ENCODE assay signal across 8 cellular contexts in the genomic region with DNA sequence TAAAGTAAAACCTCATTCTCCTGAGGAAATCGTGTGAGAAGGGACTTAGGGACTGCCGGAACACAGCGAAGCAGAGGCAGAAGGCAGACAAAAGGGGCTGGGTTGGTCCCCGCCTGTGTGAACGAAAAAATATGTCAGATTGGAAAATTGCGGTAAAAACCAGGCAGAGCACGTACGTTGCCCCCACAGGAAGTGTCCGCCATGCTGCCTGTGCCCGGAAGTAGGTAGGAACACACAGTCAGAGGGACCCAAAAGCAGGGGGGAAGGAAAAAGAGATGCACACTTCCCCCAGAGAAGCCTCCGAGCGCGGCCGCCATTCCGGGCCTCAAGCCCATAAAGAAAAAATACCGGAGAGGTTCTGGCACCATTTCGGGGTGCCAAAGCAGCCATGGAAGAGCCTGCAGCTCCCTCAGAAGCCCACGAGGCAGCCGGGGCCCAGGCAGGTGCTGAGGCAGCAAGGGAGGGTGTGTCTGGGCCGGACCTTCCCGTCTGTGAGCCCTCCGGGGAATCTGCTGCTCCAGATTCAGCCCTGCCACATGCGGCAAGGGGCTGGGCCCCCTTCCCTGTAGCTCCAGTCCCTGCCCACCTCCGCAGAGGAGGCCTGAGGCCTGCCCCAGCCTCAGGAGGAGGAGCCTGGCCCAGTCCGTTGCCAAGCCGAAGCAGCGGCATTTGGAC. TPM values are rescaled to one million over a fixed set of nuclear protein-coding genes. Genes with fewer than 3 reads are reported as not detected.
DNase-seq lines count a peak whose midpoint lies in the region; ATAC-seq and TF ChIP-seq lines count a peak whose summit lies in the region.

A gene (plus strand): TSS at position 280 of the 675 bp plus-strand sequence. CDS start 109 bp downstream, at position 389.

- CTCF ChIA-PET in GM10248 (lab: Yijun Ruan, JAX): no interaction called here

- POLR2A ChIA-PET in GM10248 (lab: Yijun Ruan, JAX): no interaction called here

- no peak within 1 kb of the TSS for H2AFZ ChIP-seq in hepatocyte

- 90% methylated on average over 27 of the region's 27 CpGs for WGBS in hepatocyte (ENCODE audit: low lambda C conversion rate, missing lambda C conversion rate)

- H3K36me3 ChIP-seq in hepatocyte (replicated peaks; ENCODE audit: insufficient read depth, low read depth): no peaks in the 10 kb centered on the region

- H3K27ac ChIP-seq in hepatocyte: no peak within 1 kb of the TSS

- no peaks in the 10 kb centered on the region for H3K4me1 ChIP-seq in hepatocyte (ENCODE audit: insufficient read depth)

- no peak within 1 kb of the TSS for H3K4me2 ChIP-seq in hepatocyte

- peaks cover 5% of the 10 kb centered on the region for H3K9me3 ChIP-seq in iPS-18c (ENCODE audit: control insufficient read depth, insufficient read depth, low read length)
- H3K9me3 ChIP-seq in hepatocyte (ENCODE audit: low read depth): no peaks in the 10 kb centered on the region

- H3K9me2 ChIP-seq in hepatocyte (replicated peaks; ENCODE audit: insufficient read depth): no peaks in the 10 kb centered on the region

- H4K20me1 ChIP-seq in hepatocyte (ENCODE audit: insufficient read depth, poor library complexity, severe bottlenecking): no peaks in the 10 kb centered on the region

- DNase-seq in NCI-H82 (lab: John Stamatoyannopoulos, UW) (peak; percentile 94), hepatocyte (ENCODE audit: low spot score) (no peak), AML-193 (lab: John Stamatoyannopoulos, UW) (no peak), GM10248 (ENCODE audit: extremely low spot score) (no peak)
- DNase-seq in activated effector memory CD4-positive, alpha-beta T cell treated with anti-CD3 and anti-CD28 coated beads, Interleukin-2, amount 50 U/mL, for 16 hours: peak; percentile 79
- peak in 2 of 3 experiments; percentile 6 to 30 for DNase-seq in stimulated activated CD4-positive, alpha-beta T cell treated with anti-CD3 and anti-CD28 coated beads, TNF-alpha, amount 100 ng/mL, for 24 hours (ENCODE audit: low read depth in 3 of 3)

- no peaks in the 10 kb centered on the region for H3K27me3 ChIP-seq in hepatocyte

- no peaks in the 10 kb centered on the region for H3K79me2 ChIP-seq in hepatocyte

- ATAC-seq in HG02759 (IDR thresholded peaks at IDR 0.05; ENCODE audit: unreplicated experiment): peak; percentile 65

- TF ChIP-seq CTCF in hepatocyte (IDR thresholded peaks at IDR 0.05; ENCODE audit: poor library complexity) (no peak), GM10248 (IDR thresholded peaks at IDR 0.05; ENCODE audit: control extremely low read depth, extremely low read depth, low read depth, missing control alignments) (no peak)

- H3K4me3 ChIP-seq in iPS-18c (ENCODE audit: insufficient read depth, low read depth, low read length): peak within 1 kb of the TSS; percentile 15; the same call in 1 of the 2 replicates
- no peak within 1 kb of the TSS for H3K4me3 ChIP-seq in hepatocyte

RNA-seq across cellular contexts. Expression of the gene that starts here (rescaled TPM):
- total RNA-seq in hepatocyte: 0.57 TPM in 1 of 2 replicates, not detected in the other
- polyA plus RNA-seq in hepatocyte: not detected in 2 replicates

Comparison
In these comparisons a context has a peak if more than half of its experiments do, and no peak if none do; other contexts are left out.
1. DNase-seq: peak in NCI-H82 (single experiment), activated effector memory CD4-positive, alpha-beta T cell treated with anti-CD3 and anti-CD28 coated beads, Interleukin-2, amount 50 U/mL, for 16 hours (single experiment) and stimulated activated CD4-positive, alpha-beta T cell treated with anti-CD3 and anti-CD28 coated beads, TNF-alpha, amount 100 ng/mL, for 24 hours (2 of 3); none in hepatocyte (single experiment), AML-193 (0 of 2) and GM10248 (single experiment).